ENCODE assay signal across 12 cellular contexts in genomic region chr5:116453920-116454319, GRCh38.
DNase-seq lines count a peak whose midpoint lies in the region; ATAC-seq and TF ChIP-seq lines count a peak whose summit lies in the region.
"Had no signal": no experiment of that assay in that cellular context is flagged by ENCODE, and none has a peak within 500 bp of the region (broad histone marks: within the 10 kb centered on the region; RNA-seq: fewer than 3 reads in every experiment).

No MANE protein-coding gene starts in this region.

- peak overlapping the region; percentile 56 for H3K4me2 ChIP-seq in KMS-11

- no peaks in the 10 kb centered on the region for H3K79me2 ChIP-seq in KMS-11 (ENCODE audit: insufficient read depth, low read depth)

- H2AFZ ChIP-seq in KMS-11 (ENCODE audit: low read depth) = no peak overlapping the region

- DNase-seq in dorsolateral prefrontal cortex (peak in 2 of 10 donors; percentile 57 to 65), osteocyte (ENCODE audit: extremely low spot score, unreplicated experiment) (no peak), T-helper 1 cell (no peak), NCI-H187 treated with DMSO at 0.1 percent for 48 hours (lab: John Stamatoyannopoulos, UW) (no peak)
- DNase-seq: KG1, kidney had no signal

- ATAC-seq in GM18907 (IDR thresholded peaks at IDR 0.05; ENCODE audit: unreplicated experiment) = peak; percentile 16
- no peak for ATAC-seq in GM19328 (IDR thresholded peaks at IDR 0.05; ENCODE audit: unreplicated experiment)
- ATAC-seq in HG03196 (IDR thresholded peaks at IDR 0.05; ENCODE audit: unreplicated experiment) = no peak

- H3K27me3 ChIP-seq in KMS-11 (ENCODE audit: insufficient read depth, low read depth) = peaks cover 27% of the 10 kb centered on the region; the same call in 1 of the 2 replicates
- H3K27me3 ChIP-seq in dorsolateral prefrontal cortex = no peaks in the 10 kb centered on the region

- no peak for TF ChIP-seq CTCF in KMS-11 (conservative IDR thresholded peaks at IDR 0.05; ENCODE audit: low read depth, low read length)
- peak in 1 of 56 donors; percentile 17 for TF ChIP-seq CTCF in dorsolateral prefrontal cortex (IDR thresholded peaks at IDR 0.05 in 54 of 56, conservative IDR thresholded peaks at IDR 0.05 in 2 of 56; ENCODE audit: low read depth in 1 of 56, partially characterized antibody in 56 of 56)
- no peak for TF ChIP-seq CTCF in osteocyte (IDR thresholded peaks at IDR 0.05)

- peak overlapping the region; percentile 84 for H3K27ac Mint-ChIP-seq in osteocyte (ENCODE audit: unreplicated experiment)
- H3K27ac Mint-ChIP-seq: activated naive CD4-positive, alpha-beta T cell treated with anti-CD3 and anti-CD28 coated beads, Interleukin-2, amount 50 U/mL, for 24 hours had no signal

- peaks cover 33% of the 10 kb centered on the region for H3K4me1 ChIP-seq in KMS-11 (ENCODE audit: low read depth, poor library complexity, severe bottlenecking)

- peak overlapping the region; percentile 63 for H3K4me3 Mint-ChIP-seq in osteocyte (ENCODE audit: unreplicated experiment)
- H3K4me3 Mint-ChIP-seq: activated naive CD4-positive, alpha-beta T cell treated with anti-CD3 and anti-CD28 coated beads, Interleukin-2, amount 50 U/mL, for 24 hours had no signal

- no peak overlapping the region for H3K9ac ChIP-seq in KMS-11

- H3K4me1 Mint-ChIP-seq in osteocyte (ENCODE audit: unreplicated experiment) = peaks cover 20% of the 10 kb centered on the region
- H3K4me1 Mint-ChIP-seq: activated naive CD4-positive, alpha-beta T cell treated with anti-CD3 and anti-CD28 coated beads, Interleukin-2, amount 50 U/mL, for 24 hours had no signal

- H3K27me3 Mint-ChIP-seq in osteocyte (ENCODE audit: unreplicated experiment) = no peaks in the 10 kb centered on the region
- H3K27me3 Mint-ChIP-seq: activated naive CD4-positive, alpha-beta T cell treated with anti-CD3 and anti-CD28 coated beads, Interleukin-2, amount 50 U/mL, for 24 hours had no signal

- H3K36me3 ChIP-seq in KMS-11 (ENCODE audit: insufficient read depth) = no peaks in the 10 kb centered on the region

- no peak overlapping the region for H3K27ac ChIP-seq in KMS-11
- H3K27ac ChIP-seq in dorsolateral prefrontal cortex = peak overlapping the region in 58 of 59 donors; percentile 26 to 92 (median 80)
- H3K27ac ChIP-seq: skin epidermis had no signal

- intact Hi-C loops in dorsolateral prefrontal cortex (cut with DNase I) = loop anchor here in 1 of 2 donors (5.0 kb wide), 1 partner anchor 98 kb away; no protein-coding TSS in a partner anchor

- no peaks in the 10 kb centered on the region for H3K36me3 Mint-ChIP-seq in osteocyte (ENCODE audit: unreplicated experiment)

- H3K9me3 Mint-ChIP-seq in osteocyte (ENCODE audit: unreplicated experiment) = no peaks in the 10 kb centered on the region
- H3K9me3 Mint-ChIP-seq: activated naive CD4-positive, alpha-beta T cell treated with anti-CD3 and anti-CD28 coated beads, Interleukin-2, amount 50 U/mL, for 24 hours had no signal

- H3K4me3 ChIP-seq in KMS-11 (IDR thresholded peaks at IDR 0.05; ENCODE audit: insufficient read depth, low read depth, low read length) (no peak overlapping the region), dorsolateral prefrontal cortex (peak overlapping the region in 39 of 59 donors; percentile 3 to 49 (median 29))
- H3K4me3 ChIP-seq: skin epidermis had no signal

- no peaks in the 10 kb centered on the region for H4K20me1 ChIP-seq in KMS-11 (ENCODE audit: insufficient read depth)
